ENCODE assay signal across 8 cellular contexts in the genomic region with DNA sequence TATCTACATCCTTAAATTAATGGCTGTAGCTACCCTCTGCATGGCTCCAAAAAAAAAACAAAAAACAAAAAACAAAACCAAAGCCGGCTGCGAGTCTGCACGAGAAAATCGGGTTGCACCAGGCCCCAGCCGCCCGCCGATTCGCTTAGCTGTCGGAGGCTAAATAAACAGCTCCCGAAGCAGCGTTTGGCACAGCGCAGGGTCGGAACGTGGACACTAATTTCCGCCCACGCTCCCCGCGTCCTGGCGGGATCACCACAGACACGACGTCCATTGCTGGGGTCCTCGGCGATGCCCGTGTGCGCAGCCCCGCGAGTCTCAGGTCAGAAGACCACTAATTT. TPM values are rescaled to one million over a fixed set of nuclear protein-coding genes. Genes with fewer than 3 reads are reported as not detected.
A peak's percentile ranks its signal among the peaks of the same experiment; 100 is the strongest.
DNase-seq lines count a peak whose midpoint lies in the region; ATAC-seq and TF ChIP-seq lines count a peak whose summit lies in the region.

No MANE protein-coding gene starts in this region.

- H3K4me1 Mint-ChIP-seq in CD4-positive, alpha-beta T cell (ENCODE audit: low read depth) = peaks cover 42% of the 10 kb centered on the region
- peaks cover 41% of the 10 kb centered on the region for H3K4me1 Mint-ChIP-seq in activated CD4-positive, alpha-beta T cell treated with anti-CD3 and anti-CD28 coated beads, Interleukin-2, amount 10 ng/mL, durations not matched to agents 7 days and 5 days

- peak overlapping the region; percentile 96 for H3K27ac Mint-ChIP-seq in CD4-positive, alpha-beta T cell
- peak overlapping the region; percentile 88 for H3K27ac Mint-ChIP-seq in activated CD4-positive, alpha-beta T cell treated with anti-CD3 and anti-CD28 coated beads, Interleukin-2, amount 10 ng/mL, durations not matched to agents 7 days and 5 days

- peak; percentile 25 to 51 (median 34) for DNase-seq in CD4-positive, alpha-beta T cell
- DNase-seq in NCI-H1417 (lab: John Stamatoyannopoulos, UW) (peak in 2 of 3 experiments; percentile 57 to 93), middle frontal gyrus (ENCODE audit: extremely low spot score, low spot score) (peak; percentile 22), SKM-1 (lab: John Stamatoyannopoulos, UW; ENCODE audit: unreplicated experiment) (no peak)
- DNase-seq in activated CD4-positive, alpha-beta T cell treated with anti-CD3 and anti-CD28 coated beads, Interleukin-2, amount 10 ng/mL, durations not matched to agents 7 days and 5 days = peak; percentile 67
- peak; percentile 35 for DNase-seq in effector CD8-positive, alpha-beta T cell (lab: John Stamatoyannopoulos, UW)
- DNase-seq in stimulated activated CD8-positive, alpha-beta memory T cell treated with anti-CD3 and anti-CD28 coated beads, Interleukin-7, amount 100 ng/mL, for 24 hours (ENCODE audit: low read depth) = peak; percentile 18

- peak overlapping the region; percentile 74 for H3K27ac ChIP-seq in CD4-positive, alpha-beta T cell (ENCODE audit: low read depth, low read length)

- ATAC-seq in CD4-positive, alpha-beta T cell (ENCODE audit: poor library complexity) = peak; percentile 25
- ATAC-seq in GM21825 (IDR thresholded peaks at IDR 0.05; ENCODE audit: unreplicated experiment) = peak; percentile 11

- H3K4me3 Mint-ChIP-seq in CD4-positive, alpha-beta T cell = peak overlapping the region; percentile 92
- H3K4me3 Mint-ChIP-seq in activated CD4-positive, alpha-beta T cell treated with anti-CD3 and anti-CD28 coated beads, Interleukin-2, amount 10 ng/mL, durations not matched to agents 7 days and 5 days = peak overlapping the region; percentile 75

- no peaks in the 10 kb centered on the region for H3K27me3 ChIP-seq in CD4-positive, alpha-beta T cell (ENCODE audit: control insufficient read depth, insufficient read depth, low read length)

- no peak for TF ChIP-seq CTCF in CD4-positive, alpha-beta T cell (IDR thresholded peaks at IDR 0.05)

- H3K36me3 Mint-ChIP-seq in CD4-positive, alpha-beta T cell (ENCODE audit: low read depth) = peaks cover 11% of the 10 kb centered on the region
- H3K36me3 Mint-ChIP-seq in activated CD4-positive, alpha-beta T cell treated with anti-CD3 and anti-CD28 coated beads, Interleukin-2, amount 10 ng/mL, durations not matched to agents 7 days and 5 days (ENCODE audit: low read depth) = no peaks in the 10 kb centered on the region

- no peaks in the 10 kb centered on the region for H3K9me3 Mint-ChIP-seq in CD4-positive, alpha-beta T cell
- no peaks in the 10 kb centered on the region for H3K9me3 Mint-ChIP-seq in activated CD4-positive, alpha-beta T cell treated with anti-CD3 and anti-CD28 coated beads, Interleukin-2, amount 10 ng/mL, durations not matched to agents 7 days and 5 days

- CTCF ChIA-PET in CD4-positive, alpha-beta T cell (lab: Charles Lee) = interaction anchor here (0.9 to 3.3 kb wide), 3 partner anchors 41 to 414 kb away, joined by 3 to 13 read pairs (median 3); a partner anchor contains a TSS
- CTCF ChIA-PET in activated CD4-positive, alpha-beta T cell treated with anti-CD3 and anti-CD28 coated beads, Interleukin-2, amount 10 ng/mL, durations not matched to agents 7 days and 5 days (lab: Charles Lee) = interaction anchor here (0.7 to 2.6 kb wide), 2 partner anchors 9 to 40 kb away, joined by 3 to 12 read pairs; a partner anchor contains a TSS

- POLR2A ChIA-PET in CD4-positive, alpha-beta T cell (lab: Charles Lee) = interaction anchor here (0.7 to 1.3 kb wide), 9 partner anchors 22 to 601 kb away, joined by 3 to 7 read pairs (median 5); a partner anchor contains a TSS
- POLR2A ChIA-PET in activated CD4-positive, alpha-beta T cell treated with anti-CD3 and anti-CD28 coated beads, Interleukin-2, amount 10 ng/mL, durations not matched to agents 7 days and 5 days (lab: Charles Lee) = interaction anchor here (1.3 kb wide), 1 partner anchor 41 kb away, joined by 5 read pairs; a partner anchor contains a TSS

- H3K27me3 Mint-ChIP-seq in CD4-positive, alpha-beta T cell = no peaks in the 10 kb centered on the region
- no peaks in the 10 kb centered on the region for H3K27me3 Mint-ChIP-seq in activated CD4-positive, alpha-beta T cell treated with anti-CD3 and anti-CD28 coated beads, Interleukin-2, amount 10 ng/mL, durations not matched to agents 7 days and 5 days

- intact Hi-C loops in CD4-positive, alpha-beta T cell (cut with DNase I, micrococcal nuclease) = loop anchor here (5.0 kb wide), 4 partner anchors 102 to 702 kb away; a partner anchor contains a TSS

- no peaks in the 10 kb centered on the region for H3K9me3 ChIP-seq in CD4-positive, alpha-beta T cell (ENCODE audit: control insufficient read depth, low read length)

RNA-seq across cellular contexts. Expression of a gene that starts 0.7 kb away (rescaled TPM):
- total RNA-seq in CD4-positive, alpha-beta T cell = 10 to 100 TPM; 40.1 to 49.6 TPM
- total RNA-seq in activated CD4-positive, alpha-beta T cell treated with anti-CD3 and anti-CD28 coated beads, Interleukin-2, amount 10 ng/mL, durations not matched to agents 7 days and 5 days = 10 to 100 TPM; 38.7 to 43.4 TPM

RNA-seq across cellular contexts. Expression of a gene that starts 40.8 kb away (rescaled TPM):
- 1 to 10 TPM; 7.0 to 8.1 TPM for total RNA-seq in CD4-positive, alpha-beta T cell
- 10 to 100 TPM; 18.5 to 19.4 TPM for total RNA-seq in activated CD4-positive, alpha-beta T cell treated with anti-CD3 and anti-CD28 coated beads, Interleukin-2, amount 10 ng/mL, durations not matched to agents 7 days and 5 days
